1 cellular context compared by ENCODE assay signal in the genomic region with DNA sequence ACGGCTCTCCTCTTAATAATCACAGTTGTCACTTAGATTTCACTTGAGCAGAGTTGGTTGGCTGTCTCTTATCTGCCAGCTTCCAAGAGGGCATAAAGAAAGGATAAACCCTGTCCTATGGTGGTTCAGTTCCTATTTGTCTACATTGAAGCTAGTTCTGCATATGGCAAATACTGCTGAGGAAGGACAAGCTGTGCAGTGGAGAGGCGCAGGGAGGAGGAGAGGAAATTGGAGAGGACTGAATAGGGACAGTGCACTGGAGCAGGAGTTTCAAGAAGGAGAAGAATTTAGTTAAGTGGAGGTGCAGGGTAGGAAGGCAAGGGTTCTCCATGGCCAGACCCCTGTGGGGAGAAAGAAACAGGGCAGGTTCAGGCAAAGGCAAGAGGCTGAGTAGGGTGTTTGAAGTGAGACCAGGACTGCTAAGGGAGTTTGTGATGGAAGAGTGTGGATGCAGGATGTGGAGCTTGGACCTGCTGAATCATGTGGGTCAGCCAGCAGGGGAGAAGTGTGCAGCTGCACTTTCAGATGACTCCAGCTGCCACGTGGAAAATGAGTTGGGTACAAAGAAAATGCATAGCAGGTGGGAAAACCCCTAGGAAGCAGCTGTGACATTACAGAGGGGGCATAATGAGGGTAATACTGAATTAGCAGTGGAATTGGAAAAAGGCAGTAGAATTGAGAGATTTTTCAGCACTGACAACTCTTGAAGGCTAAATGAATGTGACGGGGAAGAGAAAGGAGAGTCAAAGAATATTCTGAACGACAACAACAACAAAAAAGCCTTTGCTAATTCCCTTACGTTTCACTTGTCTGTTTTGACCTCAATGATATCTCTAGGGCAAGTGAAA.
TF ChIP-seq lines count a peak whose summit lies in the region.

No MANE protein-coding gene starts in this region.

TF ChIP-seq in SK-N-SH treated with all-trans-retinoic acid at 6 μM for 48 hours, 23 proteins besides CTCF, POLR2A, EP300 and RAD21 (continued from another document):
- TF ChIP-seq, protein P1, sequence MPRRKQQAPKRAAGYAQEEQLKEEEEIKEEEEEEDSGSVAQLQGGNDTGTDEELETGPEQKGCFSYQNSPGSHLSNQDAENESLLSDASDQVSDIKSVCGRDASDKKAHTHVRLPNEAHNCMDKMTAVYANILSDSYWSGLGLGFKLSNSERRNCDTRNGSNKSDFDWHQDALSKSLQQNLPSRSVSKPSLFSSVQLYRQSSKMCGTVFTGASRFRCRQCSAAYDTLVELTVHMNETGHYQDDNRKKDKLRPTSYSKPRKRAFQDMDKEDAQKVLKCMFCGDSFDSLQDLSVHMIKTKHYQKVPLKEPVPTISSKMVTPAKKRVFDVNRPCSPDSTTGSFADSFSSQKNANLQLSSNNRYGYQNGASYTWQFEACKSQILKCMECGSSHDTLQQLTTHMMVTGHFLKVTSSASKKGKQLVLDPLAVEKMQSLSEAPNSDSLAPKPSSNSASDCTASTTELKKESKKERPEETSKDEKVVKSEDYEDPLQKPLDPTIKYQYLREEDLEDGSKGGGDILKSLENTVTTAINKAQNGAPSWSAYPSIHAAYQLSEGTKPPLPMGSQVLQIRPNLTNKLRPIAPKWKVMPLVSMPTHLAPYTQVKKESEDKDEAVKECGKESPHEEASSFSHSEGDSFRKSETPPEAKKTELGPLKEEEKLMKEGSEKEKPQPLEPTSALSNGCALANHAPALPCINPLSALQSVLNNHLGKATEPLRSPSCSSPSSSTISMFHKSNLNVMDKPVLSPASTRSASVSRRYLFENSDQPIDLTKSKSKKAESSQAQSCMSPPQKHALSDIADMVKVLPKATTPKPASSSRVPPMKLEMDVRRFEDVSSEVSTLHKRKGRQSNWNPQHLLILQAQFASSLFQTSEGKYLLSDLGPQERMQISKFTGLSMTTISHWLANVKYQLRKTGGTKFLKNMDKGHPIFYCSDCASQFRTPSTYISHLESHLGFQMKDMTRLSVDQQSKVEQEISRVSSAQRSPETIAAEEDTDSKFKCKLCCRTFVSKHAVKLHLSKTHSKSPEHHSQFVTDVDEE (CRISPR knock-in tag; IDR thresholded peaks at IDR 0.05), result no peak
- TF ChIP-seq CSDC2 (CRISPR knock-in tag; IDR thresholded peaks at IDR 0.05) (no peak), ISL1 (CRISPR knock-in tag; IDR thresholded peaks at IDR 0.05) (no peak), ZC3H10 (CRISPR knock-in tag; IDR thresholded peaks at IDR 0.05) (no peak), ZNF565 (CRISPR knock-in tag; conservative IDR thresholded peaks at IDR 0.05; ENCODE audit: low read depth) (no peak), PPARA (CRISPR knock-in tag; IDR thresholded peaks at IDR 0.05; ENCODE audit: borderline replicate concordance) (no peak), ZFP30 (CRISPR knock-in tag; IDR thresholded peaks at IDR 0.05) (no peak), GLIS3 (CRISPR knock-in tag; IDR thresholded peaks at IDR 0.05) (no peak), TOX (CRISPR knock-in tag; IDR thresholded peaks at IDR 0.05; ENCODE audit: borderline replicate concordance) (no peak), SNAI2 (CRISPR knock-in tag; IDR thresholded peaks at IDR 0.05) (no peak), ESRRG (CRISPR knock-in tag; IDR thresholded peaks at IDR 0.05) (no peak), OSR1 (CRISPR knock-in tag; IDR thresholded peaks at IDR 0.05) (no peak)
- TF ChIP-seq, protein P2, sequence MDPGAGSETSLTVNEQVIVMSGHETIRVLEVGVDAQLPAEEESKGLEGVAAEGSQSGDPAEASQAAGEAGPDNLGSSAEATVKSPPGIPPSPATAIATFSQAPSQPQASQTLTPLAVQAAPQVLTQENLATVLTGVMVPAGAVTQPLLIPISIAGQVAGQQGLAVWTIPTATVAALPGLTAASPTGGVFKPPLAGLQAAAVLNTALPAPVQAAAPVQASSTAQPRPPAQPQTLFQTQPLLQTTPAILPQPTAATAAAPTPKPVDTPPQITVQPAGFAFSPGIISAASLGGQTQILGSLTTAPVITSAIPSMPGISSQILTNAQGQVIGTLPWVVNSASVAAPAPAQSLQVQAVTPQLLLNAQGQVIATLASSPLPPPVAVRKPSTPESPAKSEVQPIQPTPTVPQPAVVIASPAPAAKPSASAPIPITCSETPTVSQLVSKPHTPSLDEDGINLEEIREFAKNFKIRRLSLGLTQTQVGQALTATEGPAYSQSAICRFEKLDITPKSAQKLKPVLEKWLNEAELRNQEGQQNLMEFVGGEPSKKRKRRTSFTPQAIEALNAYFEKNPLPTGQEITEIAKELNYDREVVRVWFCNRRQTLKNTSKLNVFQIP (CRISPR knock-in tag; IDR thresholded peaks at IDR 0.05; ENCODE audit: borderline replicate concordance, low read depth), result no peak
